1 cellular context compared by ENCODE assay signal in the genomic region with DNA sequence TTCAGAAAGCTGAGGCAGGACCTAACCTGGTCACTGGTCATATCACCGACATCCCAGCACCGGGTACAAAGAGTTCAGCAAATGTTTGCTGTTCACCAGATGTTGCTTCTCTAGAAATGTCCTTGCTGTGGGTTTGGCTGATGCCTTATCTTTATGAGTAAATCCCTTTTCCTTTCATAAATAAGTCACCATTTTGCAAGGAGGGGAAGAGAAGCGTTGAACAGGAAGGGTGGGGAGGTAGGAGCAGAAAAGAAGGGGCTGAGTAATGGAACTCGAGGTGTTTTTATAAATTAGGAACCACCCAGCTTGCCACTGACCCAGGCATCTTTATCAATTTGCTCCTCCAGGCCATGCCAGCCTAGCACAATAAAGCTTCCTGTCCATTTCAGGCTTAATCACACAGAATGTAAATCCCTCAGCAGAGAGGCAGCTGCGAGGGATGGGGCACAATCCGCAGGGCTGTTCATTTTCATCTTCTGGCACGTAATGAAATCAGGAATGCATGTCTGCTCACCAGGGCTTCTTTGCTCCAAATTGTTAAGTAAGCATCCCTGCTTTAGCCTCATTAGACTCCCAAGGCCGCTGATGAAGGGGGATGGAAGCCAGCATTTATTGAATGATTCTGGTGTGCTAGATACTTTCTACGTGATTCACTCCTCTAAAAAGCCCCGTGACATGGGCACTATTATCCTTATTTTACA.
TF ChIP-seq lines count a peak whose summit lies in the region.

No MANE protein-coding gene starts in this region.

TF ChIP-seq in H1, 55 proteins besides CTCF, POLR2A, EP300 and RAD21:
- no peak for TF ChIP-seq ASH2L (IDR thresholded peaks at IDR 0.05; ENCODE audit: low read length)
- TF ChIP-seq SRF (IDR thresholded peaks at IDR 0.05; ENCODE audit: low read depth, low read length): no peak
- TF ChIP-seq RNF2 (IDR thresholded peaks at IDR 0.05; ENCODE audit: borderline replicate concordance, low read depth, low read length, missing control alignments, poor library complexity, severe bottlenecking): no peak
